17 cellular contexts compared by ENCODE assay signal in the genomic region with DNA sequence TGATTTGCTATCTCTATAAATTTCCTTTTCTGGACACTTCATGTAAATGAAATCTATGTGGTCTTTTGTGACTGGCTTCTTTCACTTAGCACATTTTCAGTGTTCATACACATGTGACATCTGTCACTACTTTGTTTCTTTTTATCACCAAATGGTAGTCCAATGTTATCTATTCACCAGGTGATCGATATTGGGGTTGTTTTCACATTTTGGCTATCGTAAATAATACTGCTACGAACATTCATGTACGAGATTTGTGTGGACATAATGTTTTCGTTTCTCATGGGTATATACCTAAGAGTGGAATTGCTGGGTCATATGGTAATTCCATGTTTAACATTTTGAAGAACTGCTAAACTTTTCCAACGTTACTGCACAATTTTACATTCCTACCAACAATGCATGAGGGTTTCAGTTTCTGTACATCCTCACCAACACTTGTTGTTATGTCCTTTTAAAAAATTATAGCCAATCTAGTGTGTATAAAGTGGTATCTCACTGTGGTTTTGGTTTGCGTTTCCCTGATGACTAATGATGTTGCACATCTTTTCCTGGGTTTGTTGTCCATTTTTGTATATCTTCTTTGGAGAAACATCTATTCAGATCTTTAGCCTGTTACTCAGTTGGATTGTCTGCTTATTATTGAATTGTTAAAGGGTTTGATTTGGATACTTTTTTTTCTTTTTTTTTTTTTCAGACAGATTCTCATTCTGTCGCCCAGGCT.
A peak's percentile ranks its signal among the peaks of the same experiment; 100 is the strongest.
DNase-seq lines count a peak whose midpoint lies in the region; ATAC-seq and TF ChIP-seq lines count a peak whose summit lies in the region.
"Had no signal": no experiment of that assay in that cellular context is flagged by ENCODE, and none has a peak within 500 bp of the region (broad histone marks: within the 10 kb centered on the region; RNA-seq: fewer than 3 reads in every experiment).

No MANE protein-coding gene starts in this region.

- no peaks in the 10 kb centered on the region for H3K27me3 Mint-ChIP-seq in activated naive CD8-positive, alpha-beta T cell treated with anti-CD3 and anti-CD28 coated beads, Interleukin-2, amount 50 U/mL, for 24 hours
- H3K27me3 Mint-ChIP-seq in activated naive CD8-positive, alpha-beta T cell treated with anti-CD3 and anti-CD28 coated beads for 36 hours = no peaks in the 10 kb centered on the region
- H3K27me3 Mint-ChIP-seq in CD14-positive monocyte (ENCODE audit: low read depth in 3 of 3) = peaks cover 0 to 3% (median 2%) of the 10 kb centered on the region in 3 donors

- H3K4me3 ChIP-seq in fibroblast of mammary gland (ENCODE audit: control insufficient read depth, low read depth, low read length) = no peak overlapping the region
- H3K4me3 ChIP-seq: Peyer's patch had no signal

- peak; percentile 33 for ATAC-seq in activated naive CD8-positive, alpha-beta T cell treated with anti-CD3 and anti-CD28 coated beads, Interleukin-2, amount 50 U/mL, for 24 hours
- ATAC-seq in sciatic nerve = no peak
- ATAC-seq: HepG2, Right ventricle myocardium inferior had no signal

- no peak for DNase-seq in activated naive CD8-positive, alpha-beta T cell treated with anti-CD3 and anti-CD28 coated beads, Interleukin-2, amount 50 U/mL, for 24 hours
- no peak for DNase-seq in activated naive CD8-positive, alpha-beta T cell treated with anti-CD3 and anti-CD28 coated beads for 36 hours
- peak; percentile 66 for DNase-seq in NCI-H226
- DNase-seq in fibroblast of mammary gland (ENCODE audit: low read depth) = peak; percentile 20
- no peak for DNase-seq in sciatic nerve (ENCODE audit: low spot score)
- DNase-seq in CD14-positive monocyte (ENCODE audit: low spot score) = no peak
- no peak for DNase-seq in 8988T
- DNase-seq: CD4-positive, alpha-beta memory T cell; KBM-7; NCI-H1092 treated with DMSO at 0.1 percent for 48 hours; NCI-H146; NCI-H2081; NCI-H2171 treated with DMSO at 0.1 percent for 48 hours; NCI-H446 treated with DMSO at 0.1 percent for 48 hours; Peyer's patch had no signal

- no peak overlapping the region for H3K27ac Mint-ChIP-seq in activated naive CD8-positive, alpha-beta T cell treated with anti-CD3 and anti-CD28 coated beads, Interleukin-2, amount 50 U/mL, for 24 hours
- no peak overlapping the region for H3K27ac Mint-ChIP-seq in activated naive CD8-positive, alpha-beta T cell treated with anti-CD3 and anti-CD28 coated beads for 36 hours
- H3K27ac Mint-ChIP-seq in CD14-positive monocyte = no peak overlapping the region
- H3K27ac Mint-ChIP-seq: CD4-positive, alpha-beta memory T cell had no signal

- H3K4me1 Mint-ChIP-seq in activated naive CD8-positive, alpha-beta T cell treated with anti-CD3 and anti-CD28 coated beads, Interleukin-2, amount 50 U/mL, for 24 hours = no peaks in the 10 kb centered on the region
- peaks cover 2% of the 10 kb centered on the region for H3K4me1 Mint-ChIP-seq in activated naive CD8-positive, alpha-beta T cell treated with anti-CD3 and anti-CD28 coated beads for 36 hours
- H3K4me1 Mint-ChIP-seq in CD14-positive monocyte = no peaks in the 10 kb centered on the region
- H3K4me1 Mint-ChIP-seq: CD4-positive, alpha-beta memory T cell had no signal

- intact Hi-C loops in sciatic nerve (cut with DNase I) (no loop called here), CD14-positive monocyte (cut with micrococcal nuclease) (no loop called here)

- no peaks in the 10 kb centered on the region for H3K36me3 Mint-ChIP-seq in activated naive CD8-positive, alpha-beta T cell treated with anti-CD3 and anti-CD28 coated beads, Interleukin-2, amount 50 U/mL, for 24 hours (ENCODE audit: low read depth)
- H3K36me3 Mint-ChIP-seq in activated naive CD8-positive, alpha-beta T cell treated with anti-CD3 and anti-CD28 coated beads for 36 hours = no peaks in the 10 kb centered on the region
- no peaks in the 10 kb centered on the region for H3K36me3 Mint-ChIP-seq in CD14-positive monocyte
- H3K36me3 Mint-ChIP-seq: CD4-positive, alpha-beta memory T cell had no signal

- H3K9me3 Mint-ChIP-seq in activated naive CD8-positive, alpha-beta T cell treated with anti-CD3 and anti-CD28 coated beads, Interleukin-2, amount 50 U/mL, for 24 hours = no peaks in the 10 kb centered on the region
- no peaks in the 10 kb centered on the region for H3K9me3 Mint-ChIP-seq in activated naive CD8-positive, alpha-beta T cell treated with anti-CD3 and anti-CD28 coated beads for 36 hours
- H3K9me3 Mint-ChIP-seq in CD14-positive monocyte = peaks cover 0 to 13% (median 1%) of the 10 kb centered on the region in 7 donors

- no peak overlapping the region for H3K4me3 Mint-ChIP-seq in activated naive CD8-positive, alpha-beta T cell treated with anti-CD3 and anti-CD28 coated beads, Interleukin-2, amount 50 U/mL, for 24 hours
- H3K4me3 Mint-ChIP-seq in activated naive CD8-positive, alpha-beta T cell treated with anti-CD3 and anti-CD28 coated beads for 36 hours = no peak overlapping the region
- no peak overlapping the region for H3K4me3 Mint-ChIP-seq in CD14-positive monocyte
- H3K4me3 Mint-ChIP-seq: CD4-positive, alpha-beta memory T cell had no signal

- TF ChIP-seq CTCF in fibroblast of mammary gland (conservative IDR thresholded peaks at IDR 0.05; ENCODE audit: control insufficient read depth, insufficient read depth, low read depth, low read length) = no peak
- TF ChIP-seq CTCF in CD14-positive monocyte (IDR thresholded peaks at IDR 0.05) = no peak

Comparison
In these comparisons a context has a peak if more than half of its experiments do, and no peak if none do; other contexts are left out.
1. DNase-seq: peak in NCI-H226 (single experiment) and fibroblast of mammary gland (single experiment); none in activated naive CD8-positive, alpha-beta T cell treated with anti-CD3 and anti-CD28 coated beads, Interleukin-2, amount 50 U/mL, for 24 hours (single experiment), activated naive CD8-positive, alpha-beta T cell treated with anti-CD3 and anti-CD28 coated beads for 36 hours (single experiment), sciatic nerve (single experiment), CD14-positive monocyte (single experiment) and 8988T (single experiment).